Comparison of ENCODE assay signal across 25 cellular contexts in genomic region chr3:164952966-164953365, GRCh38.
"Had no signal": no experiment of that assay in that cellular context is flagged by ENCODE, and none has a peak within 500 bp of the region (broad histone marks: within the 10 kb centered on the region; RNA-seq: fewer than 3 reads in every experiment).

No MANE protein-coding gene starts in this region.

- H3K4me1 Mint-ChIP-seq: endodermal cell; naive thymus-derived CD4-positive, alpha-beta T cell had no signal

- H3K27me3 Mint-ChIP-seq: dendritic cell treated with granulocyte-macrophage colony-stimulating factor and Interleukin-4, amounts not matched to agents 40 ng/mL and 50 ng/mL, for 4 days; effector memory CD8-positive, alpha-beta T cell; naive thymus-derived CD4-positive, alpha-beta T cell had no signal

- ATAC-seq: effector memory CD8-positive, alpha-beta T cell; esophagus mucosa; foreskin keratinocyte; heart right ventricle; left cardiac atrium; left lung; left ventricle myocardium superior; lower lobe of right lung; naive thymus-derived CD4-positive, alpha-beta T cell had no signal

- H3K4me3 Mint-ChIP-seq: dendritic cell treated with granulocyte-macrophage colony-stimulating factor and Interleukin-4, amounts not matched to agents 40 ng/mL and 50 ng/mL, for 4 days; effector memory CD8-positive, alpha-beta T cell; endodermal cell; naive thymus-derived CD4-positive, alpha-beta T cell had no signal

- H3K4me3 ChIP-seq: colonic mucosa, esophagus squamous epithelium, heart right ventricle, left lung, lower lobe of right lung had no signal

- H3K27ac Mint-ChIP-seq: dendritic cell treated with granulocyte-macrophage colony-stimulating factor and Interleukin-4, amounts not matched to agents 40 ng/mL and 50 ng/mL, for 4 days; effector memory CD8-positive, alpha-beta T cell; endodermal cell; naive thymus-derived CD4-positive, alpha-beta T cell had no signal

- H3K36me3 ChIP-seq: colonic mucosa, esophagus squamous epithelium, heart right ventricle, left lung, lower lobe of right lung had no signal

- DNase-seq: colonic mucosa; cortex of kidney; effector CD8-positive, alpha-beta T cell; effector memory CD8-positive, alpha-beta T cell; endodermal cell; erythroblast; esophagus squamous epithelium; foreskin keratinocyte; glutamatergic neuron; head of caudate nucleus; heart right ventricle; hippocampal formation; left cardiac atrium; left lung; left ventricle myocardium superior; lower lobe of right lung; mesenchymal stem cell; midbrain; naive thymus-derived CD4-positive, alpha-beta T cell had no signal

- H3K9me3 Mint-ChIP-seq: endodermal cell had no signal

- FAIRE-seq: endometrium, islet of Langerhans, keratinocyte had no signal

- H3K27ac ChIP-seq: colonic mucosa, epithelial cell of prostate, esophagus squamous epithelium, foreskin keratinocyte, heart right ventricle, left lung, lower lobe of right lung had no signal

- H3K9me3 ChIP-seq: colonic mucosa, left lung, lower lobe of right lung had no signal

- H3K4me1 ChIP-seq: colonic mucosa, esophagus squamous epithelium, foreskin keratinocyte, heart right ventricle, left lung, lower lobe of right lung had no signal

- H3K27me3 ChIP-seq: colonic mucosa, esophagus squamous epithelium, foreskin keratinocyte, heart right ventricle, left lung had no signal
